1 cellular context compared by ENCODE assay signal in genomic region chr22:35337932-35338331, GRCh38.
TF ChIP-seq lines count a peak whose summit lies in the region.

No MANE protein-coding gene starts in this region.

TF ChIP-seq in HepG2, 621 proteins besides CTCF, POLR2A, EP300 and RAD21 (continued from another document):
- TF ChIP-seq MLX (CRISPR knock-in tag; IDR thresholded peaks at IDR 0.05) (no peak), RFX5 (IDR thresholded peaks at IDR 0.05; ENCODE audit: low read depth, low read length) (peak; percentile 84), CBX2 (IDR thresholded peaks at IDR 0.05; ENCODE audit: low read depth, low read length) (no peak), CBX2 (CRISPR knock-in tag; IDR thresholded peaks at IDR 0.05; ENCODE audit: low read depth) (no peak), PREB (CRISPR knock-in tag; IDR thresholded peaks at IDR 0.05) (no peak), MAZ (IDR thresholded peaks at IDR 0.05; ENCODE audit: borderline replicate concordance, low read depth, low read length) (no peak), MAZ (CRISPR knock-in tag; IDR thresholded peaks at IDR 0.05; ENCODE audit: low read depth) (peak; percentile 44; the same call in 1 of the 2 replicates), STAG1 (CRISPR knock-in tag; IDR thresholded peaks at IDR 0.05) (peak; percentile 67)
TF ChIP-seq in HepG2: peak in this region for 3.
